ENCODE assay signal across 11 cellular contexts in genomic region chr1:18182518-18183160, GRCh38.
DNase-seq lines count a peak whose midpoint lies in the region; ATAC-seq lines count a peak whose summit lies in the region.
"Had no signal": no experiment of that assay in that cellular context is flagged by ENCODE, and none has a peak within 500 bp of the region (broad histone marks: within the 10 kb centered on the region; RNA-seq: fewer than 3 reads in every experiment).

No MANE protein-coding gene starts in this region.

- peaks cover 7 to 40% (median 37%) of the 10 kb centered on the region in 5 donors for H3K27me3 Mint-ChIP-seq in naive thymus-derived CD4-positive, alpha-beta T cell
- peaks cover 7% of the 10 kb centered on the region for H3K27me3 Mint-ChIP-seq in activated T-cell treated with anti-CD3 and anti-CD28 coated beads, Interleukin-2, amount 50 U/mL, for 72 hours (ENCODE audit: low read depth)
- peaks cover 5% of the 10 kb centered on the region for H3K27me3 Mint-ChIP-seq in T-helper 2 cell treated with Interferon-gamma antibody and Interleukin-4, amounts not matched to agents 5 μg/mL and 100 μg/mL, for 36 hours (ENCODE audit: low read depth)

- POLR2A ChIA-PET in naive thymus-derived CD4-positive, alpha-beta T cell (lab: Charles Lee) = no interaction called here

- H3K27ac ChIP-seq in naive thymus-derived CD4-positive, alpha-beta T cell (ENCODE audit: low read depth, low read length) = no peak overlapping the region
- H3K27ac ChIP-seq: SJSA1 had no signal

- peak; percentile 45 for ATAC-seq in naive thymus-derived CD4-positive, alpha-beta T cell
- no peak for ATAC-seq in activated T-cell treated with anti-CD3 and anti-CD28 coated beads, Interleukin-2, amount 50 U/mL, for 72 hours (replicated peaks in 1 of 2)

- H3K4me1 Mint-ChIP-seq in naive thymus-derived CD4-positive, alpha-beta T cell = no peaks in the 10 kb centered on the region
- H3K4me1 Mint-ChIP-seq in activated T-cell treated with anti-CD3 and anti-CD28 coated beads, Interleukin-2, amount 50 U/mL, for 72 hours (ENCODE audit: low read depth) = no peaks in the 10 kb centered on the region
- no peaks in the 10 kb centered on the region for H3K4me1 Mint-ChIP-seq in T-helper 2 cell treated with Interferon-gamma antibody and Interleukin-4, amounts not matched to agents 5 μg/mL and 100 μg/mL, for 36 hours (ENCODE audit: low read depth)

- H3K9me3 Mint-ChIP-seq in naive thymus-derived CD4-positive, alpha-beta T cell = peaks cover 0 to 2% (median 0%) of the 10 kb centered on the region in 11 donors
- no peaks in the 10 kb centered on the region for H3K9me3 Mint-ChIP-seq in activated T-cell treated with anti-CD3 and anti-CD28 coated beads, Interleukin-2, amount 50 U/mL, for 72 hours
- no peaks in the 10 kb centered on the region for H3K9me3 Mint-ChIP-seq in T-helper 2 cell treated with Interferon-gamma antibody and Interleukin-4, amounts not matched to agents 5 μg/mL and 100 μg/mL, for 36 hours
- H3K9me3 Mint-ChIP-seq: activated B cell treated with CpG ODN at 0.5 μM for 24 hours had no signal

- no peak overlapping the region for H3K4me3 ChIP-seq in naive thymus-derived CD4-positive, alpha-beta T cell (ENCODE audit: low read length)
- H3K4me3 ChIP-seq: SJSA1 had no signal

- no peaks in the 10 kb centered on the region for H3K27me3 ChIP-seq in naive thymus-derived CD4-positive, alpha-beta T cell (ENCODE audit: control insufficient read depth in 2 of 2, insufficient read depth in 2 of 2, low read length in 2 of 2)

- H3K4me3 Mint-ChIP-seq in naive thymus-derived CD4-positive, alpha-beta T cell = no peak overlapping the region
- H3K4me3 Mint-ChIP-seq in activated T-cell treated with anti-CD3 and anti-CD28 coated beads, Interleukin-2, amount 50 U/mL, for 72 hours = no peak overlapping the region
- no peak overlapping the region for H3K4me3 Mint-ChIP-seq in T-helper 2 cell treated with Interferon-gamma antibody and Interleukin-4, amounts not matched to agents 5 μg/mL and 100 μg/mL, for 36 hours
- H3K4me3 Mint-ChIP-seq: activated B cell treated with CpG ODN at 0.5 μM for 24 hours had no signal

- no peak overlapping the region for H3K27ac Mint-ChIP-seq in naive thymus-derived CD4-positive, alpha-beta T cell
- H3K27ac Mint-ChIP-seq in activated T-cell treated with anti-CD3 and anti-CD28 coated beads, Interleukin-2, amount 50 U/mL, for 72 hours = no peak overlapping the region
- H3K27ac Mint-ChIP-seq in T-helper 2 cell treated with Interferon-gamma antibody and Interleukin-4, amounts not matched to agents 5 μg/mL and 100 μg/mL, for 36 hours = no peak overlapping the region
- H3K27ac Mint-ChIP-seq: activated B cell treated with CpG ODN at 0.5 μM for 24 hours had no signal

- H3K9me3 ChIP-seq in naive thymus-derived CD4-positive, alpha-beta T cell (ENCODE audit: control insufficient read depth in 2 of 3, low read length in 3 of 3) = no peaks in the 10 kb centered on the region
- H3K9me3 ChIP-seq: SJSA1 had no signal

- intact Hi-C loops in naive thymus-derived CD4-positive, alpha-beta T cell (cut with micrococcal nuclease) = no loop called here

- no peaks in the 10 kb centered on the region for H3K36me3 ChIP-seq in naive thymus-derived CD4-positive, alpha-beta T cell (ENCODE audit: control insufficient read depth in 2 of 3, insufficient read depth in 3 of 3, low read length in 3 of 3)
- H3K36me3 ChIP-seq: SJSA1 had no signal

- DNase-seq in DMS53 treated with DMSO at 0.1 percent for 48 hours (lab: John Stamatoyannopoulos, UW; ENCODE audit: unreplicated experiment) = peak; percentile 15
- peak; percentile 63 for DNase-seq in HK-2 (ENCODE audit: unreplicated experiment)
- DNase-seq in astrocyte of the hippocampus (ENCODE audit: low read depth, low spot score) = peak; percentile 12
- no peak for DNase-seq in naive thymus-derived CD4-positive, alpha-beta T cell
- no peak for DNase-seq in pons (ENCODE audit: low spot score)
- DNase-seq in NOMO-1 treated with DMSO at 0.1 percent for 48 hours (lab: John Stamatoyannopoulos, UW; ENCODE audit: unreplicated experiment) = no peak
- no peak for DNase-seq in activated T-cell treated with anti-CD3 and anti-CD28 coated beads, Interleukin-2, amount 50 U/mL, for 72 hours
- DNase-seq in T-helper 2 cell treated with Interferon-gamma antibody and Interleukin-4, amounts not matched to agents 5 μg/mL and 100 μg/mL, for 36 hours (ENCODE audit: low spot score) = no peak
- DNase-seq: activated B cell treated with CpG ODN at 0.5 μM for 24 hours; activated T-cell treated with anti-CD3 and anti-CD28 coated beads, Interleukin-2, amount 50 U/mL, for 1 hour had no signal

- CTCF ChIA-PET in naive thymus-derived CD4-positive, alpha-beta T cell (lab: Charles Lee) = no interaction called here

- no peaks in the 10 kb centered on the region for H3K4me1 ChIP-seq in naive thymus-derived CD4-positive, alpha-beta T cell (ENCODE audit: control insufficient read depth in 2 of 2, insufficient read depth in 2 of 2, low read length in 2 of 2)
- H3K4me1 ChIP-seq: SJSA1 had no signal

- no peaks in the 10 kb centered on the region for H3K36me3 Mint-ChIP-seq in naive thymus-derived CD4-positive, alpha-beta T cell
- no peaks in the 10 kb centered on the region for H3K36me3 Mint-ChIP-seq in activated T-cell treated with anti-CD3 and anti-CD28 coated beads, Interleukin-2, amount 50 U/mL, for 72 hours (ENCODE audit: insufficient read depth in 2 of 2)
- H3K36me3 Mint-ChIP-seq in T-helper 2 cell treated with Interferon-gamma antibody and Interleukin-4, amounts not matched to agents 5 μg/mL and 100 μg/mL, for 36 hours (ENCODE audit: low read depth) = no peaks in the 10 kb centered on the region

Comparison
In these comparisons a context has a peak if more than half of its experiments do, and no peak if none do; other contexts are left out.
1. DNase-seq: peak in DMS53 treated with DMSO at 0.1 percent for 48 hours (single experiment), HK-2 (single experiment) and astrocyte of the hippocampus (single experiment); none in naive thymus-derived CD4-positive, alpha-beta T cell (0 of 9), pons (single experiment), NOMO-1 treated with DMSO at 0.1 percent for 48 hours (single experiment), activated T-cell treated with anti-CD3 and anti-CD28 coated beads, Interleukin-2, amount 50 U/mL, for 72 hours (0 of 2) and T-helper 2 cell treated with Interferon-gamma antibody and Interleukin-4, amounts not matched to agents 5 μg/mL and 100 μg/mL, for 36 hours (single experiment).